Comparison of ENCODE assay signal across 27 cellular contexts in genomic region chr22:19720150-19720827, GRCh38. TPM values are rescaled to one million over a fixed set of nuclear protein-coding genes. Genes with fewer than 3 reads are reported as not detected.
DNase-seq lines count a peak whose midpoint lies in the region; ATAC-seq, FAIRE-seq and TF ChIP-seq lines count a peak whose summit lies in the region.
"Had no signal": no experiment of that assay in that cellular context is flagged by ENCODE, and none has a peak within 500 bp of the region (broad histone marks: within the 10 kb centered on the region; RNA-seq: fewer than 3 reads in every experiment).

No MANE protein-coding gene starts in this region.

- H2BK5ac ChIP-seq in H1 (ENCODE audit: low read depth, low read length) (0 out of 2 replicates have a peak overlapping the region, but pooled peaks have one; percentile 16), neuronal stem cell (ENCODE audit: low read length) (no peak overlapping the region), mesenchymal stem cell (ENCODE audit: low read depth, low read length, poor library complexity, severe bottlenecking) (no peak overlapping the region)

- H3K56ac ChIP-seq in H1 (replicated peaks; ENCODE audit: insufficient read length, low read depth, low read length), result no peak overlapping the region

- H4K91ac ChIP-seq in H1 (replicated peaks; ENCODE audit: insufficient read length, low read length) (no peak overlapping the region), neuronal stem cell (ENCODE audit: low read depth, low read length, poor library complexity) (no peak overlapping the region), mesenchymal stem cell (ENCODE audit: low read length) (no peak overlapping the region)

- H3K36me3 Mint-ChIP-seq in CD4-positive, alpha-beta T cell (ENCODE audit: low read depth), result no peaks in the 10 kb centered on the region
- H3K36me3 Mint-ChIP-seq in IgD-negative memory B cell, result no peaks in the 10 kb centered on the region

- H3K27ac Mint-ChIP-seq in CD4-positive, alpha-beta T cell, result no peak overlapping the region
- H3K27ac Mint-ChIP-seq in IgD-negative memory B cell, result no peak overlapping the region
- H3K27ac Mint-ChIP-seq: activated CD4-positive, alpha-beta T cell treated with anti-CD3 and anti-CD28 coated beads for 36 hours; stimulated activated naive CD8-positive, alpha-beta T cell treated with anti-CD3 and anti-CD28 coated beads, Interleukin-15, Interleukin-2, amounts not matched to agents 100 ng/mL and 50 ng/mL, for 24 hours had no signal

- H2BK120ac ChIP-seq in H1 (replicated peaks; ENCODE audit: low read depth, low read length), result no peak overlapping the region
- H2BK120ac ChIP-seq in neuronal stem cell (ENCODE audit: low read depth, low read length), result no peak overlapping the region
- no peak overlapping the region for H2BK120ac ChIP-seq in mesenchymal stem cell (ENCODE audit: low read depth, low read length)

- H3K9ac ChIP-seq in H1 (replicated peaks in 1 of 4; ENCODE audit: extremely low read depth in 1 of 4, low read depth in 3 of 4, low read length in 3 of 4) (no peak overlapping the region), neuronal stem cell (ENCODE audit: low read depth, low read length, poor library complexity) (no peak overlapping the region), mesenchymal stem cell (ENCODE audit: low read length) (no peak overlapping the region)

- H4K20me1 ChIP-seq in H1 (replicated peaks in 1 of 2; ENCODE audit: control insufficient read depth in 1 of 2, insufficient read depth in 2 of 2, low read length in 2 of 2), result peaks cover 15 to 28% of the 10 kb centered on the region in 2 experiments

- H3K36me3 ChIP-seq in H1 (ENCODE audit: control insufficient read depth in 2 of 4, insufficient read depth in 4 of 4, low read length in 3 of 4), result peaks cover 0 to 5% (median 0%) of the 10 kb centered on the region in 4 experiments; a peak in 1 of 8 replicates
- peaks cover 0 to 7% of the 10 kb centered on the region in 2 donors for H3K36me3 ChIP-seq in neuronal stem cell (replicated peaks in 1 of 2; ENCODE audit: control insufficient read depth in 2 of 2, insufficient read depth in 2 of 2, low read length in 2 of 2)
- peaks cover 0 to 28% of the 10 kb centered on the region in 2 experiments for H3K36me3 ChIP-seq in mesenchymal stem cell (ENCODE audit: control insufficient read depth in 1 of 2, insufficient read depth in 2 of 2, low read depth in 1 of 2, low read length in 2 of 2)
- H3K36me3 ChIP-seq: adrenal gland, ovary had no signal

- H4K8ac ChIP-seq in H1 (ENCODE audit: extremely low read depth, insufficient read depth, low read length) (no peak overlapping the region), neuronal stem cell (ENCODE audit: low read depth, low read length) (no peak overlapping the region), mesenchymal stem cell (ENCODE audit: low read length) (no peak overlapping the region)

- no peak overlapping the region for H3K27ac ChIP-seq in CD4-positive, alpha-beta T cell (ENCODE audit: low read depth, low read length)
- H3K27ac ChIP-seq in H1 (ENCODE audit: low read depth, low read length), result no peak overlapping the region
- no peak overlapping the region for H3K27ac ChIP-seq in neuronal stem cell (replicated peaks; ENCODE audit: low read length)
- H3K27ac ChIP-seq in mesenchymal stem cell (ENCODE audit: low read length, poor library complexity, severe bottlenecking), result no peak overlapping the region
- H3K27ac ChIP-seq: adrenal gland, ovary, thyroid gland had no signal

- peaks cover 53% of the 10 kb centered on the region for H3K27me3 Mint-ChIP-seq in CD4-positive, alpha-beta T cell
- peaks cover 48% of the 10 kb centered on the region for H3K27me3 Mint-ChIP-seq in IgD-negative memory B cell

- no peak overlapping the region for H2BK20ac ChIP-seq in H1 (ENCODE audit: low read length)

- in situ Hi-C loops in GM13976 (cut with MboI; ENCODE audit: low sequenced_read_pairs, unreplicated experiment), result no loop called here

- H2BK12ac ChIP-seq in H1 (ENCODE audit: low read depth, low read length), result peak overlapping the region; percentile 60; the same call in 1 of the 2 replicates
- peak overlapping the region; percentile 59 for H2BK12ac ChIP-seq in neuronal stem cell (ENCODE audit: low read length)
- H2BK12ac ChIP-seq in mesenchymal stem cell (ENCODE audit: low read length in 2 of 2), result no peak overlapping the region

- H3K4me2 ChIP-seq in H1 (ENCODE audit: insufficient read depth in 1 of 2, low read depth in 2 of 2, low read length in 2 of 2) (no peak overlapping the region), neuronal stem cell (ENCODE audit: insufficient read depth, low read length, poor library complexity, severe bottlenecking) (no peak overlapping the region), mesenchymal stem cell (ENCODE audit: low read length, poor library complexity, severe bottlenecking) (no peak overlapping the region)

- no peak overlapping the region for H3K14ac ChIP-seq in H1 (ENCODE audit: insufficient read length)
- H3K14ac ChIP-seq in neuronal stem cell (ENCODE audit: low read length), result no peak overlapping the region
- no peak overlapping the region for H3K14ac ChIP-seq in mesenchymal stem cell (ENCODE audit: low read length in 2 of 2)

- TF ChIP-seq CTCF in CD4-positive, alpha-beta T cell (IDR thresholded peaks at IDR 0.05), result no peak
- TF ChIP-seq CTCF in H1 (IDR thresholded peaks at IDR 0.05; ENCODE audit: control extremely low read depth in 1 of 3, insufficient read depth in 1 of 3, low read depth in 1 of 3, low read length in 3 of 3) (no peak), GM13976 (IDR thresholded peaks at IDR 0.05; ENCODE audit: borderline replicate concordance, control extremely low read depth, extremely low read depth, insufficient read depth, missing control alignments) (no peak)

- intact Hi-C loops in CD4-positive, alpha-beta T cell (cut with DNase I, micrococcal nuclease), result no loop called here

- peak overlapping the region; percentile 66 for H3K4me3 Mint-ChIP-seq in CD4-positive, alpha-beta T cell
- H3K4me3 Mint-ChIP-seq in IgD-negative memory B cell, result peak overlapping the region in 3 of 4 donors; percentile 11 to 84 (median 65)

- H4K5ac ChIP-seq in H1 (ENCODE audit: insufficient read length, low read depth, low read length), result no peak overlapping the region

- no peak for FAIRE-seq in H1 (lab: Jason Lieb, UNC)

- DNase-seq in CD4-positive, alpha-beta T cell, result no peak
- DNase-seq in H1 (ENCODE audit: low read depth in 1 of 2, low spot score in 2 of 2), result no peak
- no peak for DNase-seq in neuronal stem cell (ENCODE audit: low spot score)
- DNase-seq in GM13976 (ENCODE audit: low spot score), result no peak
- DNase-seq in mesenchymal stem cell, result no peak
- DNase-seq in NCI-H1436 treated with DMSO at 0.1 percent for 48 hours (lab: John Stamatoyannopoulos, UW), result no peak
- DNase-seq: activated gamma-delta T cell treated with Interleukin-2 at 50 U/mL for 16 hours; adrenal gland; Caco-2; caudate nucleus; DMS79; Kasumi-1; kidney glomerular epithelial cell; mammary epithelial cell; NCI-H187; NCI-H2171 treated with DMSO at 0.1 percent for 48 hours; NCI-H524; PC-3; SIG-M5; stimulated activated CD4-positive, alpha-beta T cell treated with anti-CD3 and anti-CD28 coated beads, Interleukin-12 subunit alpha, Interleukin-12 subunit beta, amount 100 ng/mL, for 4 hours; stimulated activated CD4-positive, alpha-beta T cell treated with anti-CD3 and anti-CD28 coated beads, Interleukin-4, amount 100 ng/mL, for 4 hours; thyroid gland had no signal

- no peaks in the 10 kb centered on the region for H3K9me3 Mint-ChIP-seq in CD4-positive, alpha-beta T cell
- peaks cover 0 to 1% (median 0%) of the 10 kb centered on the region in 3 donors for H3K9me3 Mint-ChIP-seq in IgD-negative memory B cell
- H3K9me3 Mint-ChIP-seq: stimulated activated naive CD8-positive, alpha-beta T cell treated with anti-CD3 and anti-CD28 coated beads, Interleukin-15, Interleukin-2, amounts not matched to agents 100 ng/mL and 50 ng/mL, for 24 hours had no signal

- no peak for TF ChIP-seq RAD21 in H1 (IDR thresholded peaks at IDR 0.05 in 1 of 2, conservative IDR thresholded peaks at IDR 0.05 in 1 of 2; ENCODE audit: low read depth in 2 of 2, low read length in 2 of 2)

- H2BK15ac ChIP-seq in H1 (ENCODE audit: low read length) (peak overlapping the region; percentile 95; the same call in 1 of the 2 replicates), neuronal stem cell (ENCODE audit: low read length) (peak overlapping the region; percentile 47), mesenchymal stem cell (ENCODE audit: low read depth, poor library complexity, severe bottlenecking) (no peak overlapping the region)

- no peak overlapping the region for H3K18ac ChIP-seq in H1 (ENCODE audit: extremely low read depth, low read length)
- no peak overlapping the region for H3K18ac ChIP-seq in neuronal stem cell (ENCODE audit: low read length)
- H3K18ac ChIP-seq in mesenchymal stem cell (ENCODE audit: low read depth in 1 of 2, low read length in 2 of 2), result no peak overlapping the region

- no peak for TF ChIP-seq POLR2A in H1 (IDR thresholded peaks at IDR 0.05; ENCODE audit: control extremely low read depth in 1 of 2, low read depth in 2 of 2, low read length in 2 of 2)

- no peaks in the 10 kb centered on the region for H3K79me2 ChIP-seq in H1 (ENCODE audit: control insufficient read depth in 1 of 2, insufficient read depth in 2 of 2, low read length in 2 of 2)

- H2AK5ac ChIP-seq in H1 (ENCODE audit: low read depth, low read length) (peak overlapping the region; percentile 89; the same call in 1 of the 2 replicates), neuronal stem cell (ENCODE audit: low read depth, low read length) (peak overlapping the region; percentile 84), mesenchymal stem cell (ENCODE audit: low read length, severe bottlenecking) (no peak overlapping the region)

- TF ChIP-seq EP300 in H1 (IDR thresholded peaks at IDR 0.05; ENCODE audit: borderline replicate concordance in 1 of 2, low read depth in 2 of 2, low read length in 2 of 2), result no peak

- H3K4ac ChIP-seq in H1 (replicated peaks; ENCODE audit: insufficient read length, low read depth, low read length), result no peak overlapping the region
- H3K4ac ChIP-seq in neuronal stem cell (ENCODE audit: low read length), result no peak overlapping the region
- no peak overlapping the region for H3K4ac ChIP-seq in mesenchymal stem cell (ENCODE audit: low read depth in 1 of 2, low read length in 2 of 2)

- POLR2A ChIA-PET in CD4-positive, alpha-beta T cell (lab: Charles Lee), result no interaction called here
- POLR2A ChIA-PET in H1 (lab: Charles Lee; ENCODE audit: partially characterized antibody), result no interaction called here

- H3K4me1 ChIP-seq in H1 (replicated peaks in 1 of 4; ENCODE audit: control insufficient read depth in 3 of 4, insufficient read depth in 4 of 4, low read length in 3 of 4) (peaks cover 0 to 42% (median 24%) of the 10 kb centered on the region in 4 experiments; a peak in 6 of 7 replicates), neuronal stem cell (ENCODE audit: control insufficient read depth in 2 of 2, insufficient read depth in 1 of 2, low read depth in 1 of 2, low read length in 2 of 2) (peaks cover 13 to 31% of the 10 kb centered on the region in 2 donors), mesenchymal stem cell (ENCODE audit: control insufficient read depth, insufficient read depth, low read depth, low read length) (peaks cover 45% of the 10 kb centered on the region)

- H3K79me1 ChIP-seq in H1 (ENCODE audit: low read depth, low read length), result no peaks in the 10 kb centered on the region
- H3K79me1 ChIP-seq in neuronal stem cell (ENCODE audit: low read depth, low read length), result peaks cover 6% of the 10 kb centered on the region
- peaks cover 4% of the 10 kb centered on the region for H3K79me1 ChIP-seq in mesenchymal stem cell (replicated peaks; ENCODE audit: low read length, poor library complexity, severe bottlenecking)

- peaks cover 65% of the 10 kb centered on the region for H3K27me3 ChIP-seq in CD4-positive, alpha-beta T cell (ENCODE audit: control insufficient read depth, insufficient read depth, low read length)
- H3K27me3 ChIP-seq in H1 (replicated peaks in 1 of 4; ENCODE audit: control insufficient read depth in 3 of 4, extremely low read depth in 1 of 4, insufficient read depth in 3 of 4, low read length in 3 of 4) (peaks cover 72 to 99% (median 85%) of the 10 kb centered on the region in 4 experiments), neuronal stem cell (ENCODE audit: control insufficient read depth in 3 of 3, insufficient read depth in 3 of 3, low read depth in 1 of 3, low read length in 3 of 3) (peaks cover 59 to 87% (median 86%) of the 10 kb centered on the region in 3 experiments), mesenchymal stem cell (ENCODE audit: control insufficient read depth in 1 of 2, insufficient read depth in 1 of 2, low read length in 2 of 2) (peaks cover 12 to 57% of the 10 kb centered on the region in 2 experiments)
- H3K27me3 ChIP-seq: adrenal gland, ovary, thyroid gland had no signal

- CTCF ChIA-PET in CD4-positive, alpha-beta T cell (lab: Charles Lee), result interaction anchor here (1.5 to 1.6 kb wide), 2 partner anchors 10 kb away, joined by 5 read pairs; no protein-coding TSS in a partner anchor
- CTCF ChIA-PET in H1 (lab: Charles Lee; ENCODE audit: partially characterized antibody), result interaction anchor here (0.7 to 3.9 kb wide), 11 partner anchors 10 to 250 kb away, joined by 3 to 18 read pairs (median 4); no protein-coding TSS in a partner anchor

- ATAC-seq in CD4-positive, alpha-beta T cell (ENCODE audit: poor library complexity), result no peak
- ATAC-seq: activated CD4-positive, alpha-beta T cell treated with anti-CD3 and anti-CD28 coated beads for 36 hours; PC-3 had no signal

- H3K23me2 ChIP-seq in H1 (ENCODE audit: low read depth, low read length), result peaks cover 24% of the 10 kb centered on the region; the same call in 1 of the 2 replicates

- H3K4me3 ChIP-seq in H1 (ENCODE audit: extremely low read depth in 1 of 4, insufficient read depth in 2 of 4, low read depth in 3 of 4, low read length in 4 of 4) (no peak overlapping the region), neuronal stem cell (ENCODE audit: low read length in 2 of 2) (no peak overlapping the region), mesenchymal stem cell (ENCODE audit: insufficient read depth in 1 of 2, low read depth in 1 of 2, low read length in 2 of 2) (no peak overlapping the region)
- H3K4me3 ChIP-seq: adrenal gland, ovary, thyroid gland had no signal

- 86% methylated on average over 26 of the region's 26 CpGs; no CpG with 5 or more reads in 1 of the 2 experiments for WGBS in H1 (ENCODE audit: extremely low coverage in 1 of 2, insufficient coverage in 1 of 2, insufficient read length in 1 of 2, insufficient replicate concordance in 2 of 2, low coverage in 1 of 2, low lambda C conversion rate in 2 of 2, missing lambda C conversion rate in 1 of 2), 2 experiments
- WGBS in neuronal stem cell (ENCODE audit: extremely low coverage in 2 of 2, insufficient read length in 2 of 2, insufficient replicate concordance in 1 of 2), 2 donors, result no CpG with 5 or more reads among the region's 26 CpGs
- 88% methylated on average over 26 of the region's 26 CpGs for WGBS in mesenchymal stem cell

- H3K4me1 Mint-ChIP-seq in CD4-positive, alpha-beta T cell (ENCODE audit: low read depth), result peaks cover 10% of the 10 kb centered on the region
- peaks cover 4 to 12% (median 4%) of the 10 kb centered on the region in 3 donors for H3K4me1 Mint-ChIP-seq in IgD-negative memory B cell

- H2AFZ ChIP-seq in H1 (ENCODE audit: low read length) (no peak overlapping the region), neuronal stem cell (ENCODE audit: low read length) (no peak overlapping the region), mesenchymal stem cell (ENCODE audit: low read depth, low read length) (no peak overlapping the region)

- no peaks in the 10 kb centered on the region for H3K9me3 ChIP-seq in CD4-positive, alpha-beta T cell (ENCODE audit: control insufficient read depth, low read length)
- no peaks in the 10 kb centered on the region; a peak in 1 of 4 replicates for H3K9me3 ChIP-seq in H1 (ENCODE audit: insufficient read depth in 2 of 2, low read depth in 1 of 2, low read length in 1 of 2)
- peaks cover 11 to 14% of the 10 kb centered on the region in 2 donors for H3K9me3 ChIP-seq in neuronal stem cell (replicated peaks in 1 of 2; ENCODE audit: control insufficient read depth in 2 of 2, insufficient read depth in 1 of 2, low read depth in 1 of 2, low read length in 2 of 2)
- no peaks in the 10 kb centered on the region for H3K9me3 ChIP-seq in mesenchymal stem cell (ENCODE audit: control insufficient read depth, low read length)
- H3K9me3 ChIP-seq: adrenal gland, Caco-2, HAP-1, ovary, thyroid gland had no signal

- no peak overlapping the region for H3K23ac ChIP-seq in H1 (ENCODE audit: insufficient read length)
- H3K23ac ChIP-seq in neuronal stem cell (ENCODE audit: low read depth, low read length, poor library complexity), result peak overlapping the region; percentile 99
- no peak overlapping the region for H3K23ac ChIP-seq in mesenchymal stem cell (ENCODE audit: low read length in 2 of 2)

RNA-seq across cellular contexts. Expression of gene GP1BB, which starts 3.0 kb away (rescaled TPM):
- under 1 TPM in 1 of 2 experiments, not detected in 1; 0.22 TPM for total RNA-seq in CD4-positive, alpha-beta T cell
- 2.0 TPM for polyA plus RNA-seq in IgD-negative memory B cell
- total RNA-seq in H1 (2021; fragmentation: NEBNext Ultra II Directional; extraction: Animal tissue kit (Norgen Biotek cat#: 25700)), result not detected in 2 replicates
- 0.36 and 0.66 TPM in 2 replicates for polyA plus RNA-seq in H1 (2011; rRNA removed)
- polyA plus RNA-seq in H1 (2011; cell fraction: cytosol; rRNA removed), result 0.27 TPM
- 2.4 TPM for polyA plus RNA-seq in H1 (2011; cell fraction: nucleus; rRNA removed)
- 0.38 to 0.69 TPM (median 0.55 TPM) in 3 of 4 replicates, not detected in the other for polyA plus RNA-seq in H1 (2012, experiment 1 of 2)
- not detected for polyA plus RNA-seq in H1 (2012, experiment 2 of 2)
- 0.36 TPM for polyA plus RNA-seq in H1 (2013, experiment 1 of 2)
- 0.83 TPM for polyA plus RNA-seq in H1 (2013, experiment 2 of 2)
- polyA minus RNA-seq in H1 (2011; rRNA and poly(A)+ RNA removed), result not detected in 2 replicates
- not detected for polyA minus RNA-seq in H1 (2011; cell fraction: cytosol; rRNA and poly(A)+ RNA removed)
- polyA minus RNA-seq in H1 (2011; cell fraction: nucleus; rRNA and poly(A)+ RNA removed), result 0.60 TPM
- 2.5 TPM for polyA plus RNA-seq in neuronal stem cell (2013, experiment 1 of 2)
- polyA plus RNA-seq in neuronal stem cell (2013, experiment 2 of 2), result 2.6 TPM
- 1.0 TPM for polyA plus RNA-seq in mesenchymal stem cell (2013, experiment 1 of 2)
- polyA plus RNA-seq in mesenchymal stem cell (2013, experiment 2 of 2), result 1.2 TPM
- total RNA-seq: activated CD4-positive, alpha-beta T cell treated with anti-CD3 and anti-CD28 coated beads for 36 hours had no signal

RNA-seq across cellular contexts. Expression of gene SEPTIN5, which starts 6.0 kb away (rescaled TPM):
- total RNA-seq in CD4-positive, alpha-beta T cell, result under 1 TPM; 0.71 to 0.75 TPM
- polyA plus RNA-seq in IgD-negative memory B cell (0.43 TPM), H1 (2011; rRNA removed) (6.0 and 9.1 TPM in 2 replicates)
- 7.8 and 8.6 TPM in 2 replicates for total RNA-seq in H1 (2021; fragmentation: NEBNext Ultra II Directional; extraction: Animal tissue kit (Norgen Biotek cat#: 25700))
- 6.7 TPM for polyA plus RNA-seq in H1 (2011; cell fraction: cytosol; rRNA removed)
- polyA plus RNA-seq in H1 (2011; cell fraction: nucleus; rRNA removed), result 18.5 TPM
- polyA plus RNA-seq in H1 (2012, experiment 1 of 2), result 5.8 to 13.4 TPM (median 10.9 TPM) in 4 replicates
- 8.4 TPM for polyA plus RNA-seq in H1 (2012, experiment 2 of 2)
- 9.7 TPM for polyA plus RNA-seq in H1 (2013, experiment 1 of 2)
- 9.0 TPM for polyA plus RNA-seq in H1 (2013, experiment 2 of 2)
- polyA minus RNA-seq in H1 (2011; rRNA and poly(A)+ RNA removed), result 7.3 and 8.0 TPM in 2 replicates
- polyA minus RNA-seq in H1 (2011; cell fraction: cytosol; rRNA and poly(A)+ RNA removed), result 2.3 TPM
- 8.8 TPM for polyA minus RNA-seq in H1 (2011; cell fraction: nucleus; rRNA and poly(A)+ RNA removed)
- 23.1 TPM for polyA plus RNA-seq in neuronal stem cell (2013, experiment 1 of 2)
- polyA plus RNA-seq in neuronal stem cell (2013, experiment 2 of 2), result 21.3 TPM
- polyA plus RNA-seq in mesenchymal stem cell (2013, experiment 1 of 2), result 5.7 TPM
- polyA plus RNA-seq in mesenchymal stem cell (2013, experiment 2 of 2), result 6.2 TPM

RNA-seq across cellular contexts. Expression of gene TBX1, which starts 40.3 kb away (rescaled TPM):
- not detected for total RNA-seq in CD4-positive, alpha-beta T cell
- not detected for polyA plus RNA-seq in IgD-negative memory B cell
- 0.28 and 0.38 TPM in 2 replicates for total RNA-seq in H1 (2021; fragmentation: NEBNext Ultra II Directional; extraction: Animal tissue kit (Norgen Biotek cat#: 25700))
- polyA plus RNA-seq in H1 (2011; rRNA removed), result not detected in 2 replicates
- polyA plus RNA-seq in H1 (2011; cell fraction: cytosol; rRNA removed), result not detected
- not detected for polyA plus RNA-seq in H1 (2011; cell fraction: nucleus; rRNA removed)
- not detected in 4 replicates for polyA plus RNA-seq in H1 (2012, experiment 1 of 2)
- polyA plus RNA-seq in H1 (2012, experiment 2 of 2), result 0.10 TPM
- 0.14 TPM for polyA plus RNA-seq in H1 (2013, experiment 1 of 2)
- 0.09 TPM for polyA plus RNA-seq in H1 (2013, experiment 2 of 2)
- polyA minus RNA-seq in H1 (2011; rRNA and poly(A)+ RNA removed), result not detected in 2 replicates
- not detected for polyA minus RNA-seq in H1 (2011; cell fraction: cytosol; rRNA and poly(A)+ RNA removed)
- polyA minus RNA-seq in H1 (2011; cell fraction: nucleus; rRNA and poly(A)+ RNA removed), result not detected
- polyA plus RNA-seq in neuronal stem cell (2013, experiment 1 of 2), result 0.31 TPM
- polyA plus RNA-seq in neuronal stem cell (2013, experiment 2 of 2), result 0.26 TPM
- 2.4 TPM for polyA plus RNA-seq in mesenchymal stem cell (2013, experiment 1 of 2)
- 2.5 TPM for polyA plus RNA-seq in mesenchymal stem cell (2013, experiment 2 of 2)
- total RNA-seq: activated CD4-positive, alpha-beta T cell treated with anti-CD3 and anti-CD28 coated beads for 36 hours had no signal
- polyA plus RNA-seq: mammary epithelial cell had no signal

Comparison
In these comparisons a context has a peak if more than half of its experiments do, and no peak if none do; other contexts are left out.
1. H2BK12ac ChIP-seq: peak in H1 (single experiment) and neuronal stem cell (single experiment); none in mesenchymal stem cell (0 of 2).